ENCODE assay signal across 15 cellular contexts in genomic region chr9:102507044-102507687, GRCh38.
"Had no signal": no experiment of that assay in that cellular context is flagged by ENCODE, and none has a peak within 500 bp of the region (broad histone marks: within the 10 kb centered on the region; RNA-seq: fewer than 3 reads in every experiment).

No MANE protein-coding gene starts in this region.

- H3K27ac Mint-ChIP-seq: mesothelial cell of epicardium; neural progenitor cell; T-helper 2 cell treated with Interferon-gamma antibody and Interleukin-4, amounts not matched to agents 5 μg/mL and 100 μg/mL, for 36 hours had no signal

- H3K4me3 Mint-ChIP-seq: mesothelial cell of epicardium; neural progenitor cell; T-helper 2 cell treated with Interferon-gamma antibody and Interleukin-4, amounts not matched to agents 5 μg/mL and 100 μg/mL, for 36 hours had no signal

- H3K4me1 Mint-ChIP-seq: mesothelial cell of epicardium had no signal

- H3K36me3 Mint-ChIP-seq: mesothelial cell of epicardium, neural progenitor cell had no signal

- DNase-seq: activated CD4-positive, alpha-beta T cell treated with anti-CD3 and anti-CD28 coated beads, Interleukin-2, amount 50 U/mL, for 1 hour; activated naive CD4-positive, alpha-beta T cell treated with anti-CD3 and anti-CD28 coated beads, Interleukin-2, amount 50 U/mL, for 16 hours; activated T-cell treated with anti-CD3 and anti-CD28 coated beads for 4 hours; erythroblast; left colon; psoas muscle; right lobe of liver; stomach; testis; upper lobe of left lung had no signal

- ATAC-seq: activated CD4-positive, CD25-positive, alpha-beta regulatory T cell treated with anti-CD3 and anti-CD28 coated beads, Interleukin-2, amount 50 U/mL, for 24 hours; gastroesophageal sphincter; left colon; psoas muscle; right lobe of liver had no signal

- H3K9me3 Mint-ChIP-seq: mesothelial cell of epicardium, neural progenitor cell had no signal
